ENCODE assay signal across 11 cellular contexts in genomic region chr1:247347395-247348222, GRCh38. TPM values are rescaled to one million over a fixed set of nuclear protein-coding genes. Genes with fewer than 3 reads are reported as not detected.
A peak's percentile ranks its signal among the peaks of the same experiment; 100 is the strongest.
DNase-seq lines count a peak whose midpoint lies in the region; TF ChIP-seq lines count a peak whose summit lies in the region.
"Had no signal": no experiment of that assay in that cellular context is flagged by ENCODE, and none has a peak within 500 bp of the region (broad histone marks: within the 10 kb centered on the region; RNA-seq: fewer than 3 reads in every experiment).

No MANE protein-coding gene starts in this region.

- TF ChIP-seq POLR2A in suprapubic skin (IDR thresholded peaks at IDR 0.05), result no peak

- no peak for DNase-seq in coronary artery (ENCODE audit: low spot score)
- no peak for DNase-seq in suprapubic skin (ENCODE audit: low spot score in 2 of 2)
- DNase-seq in cerebellum (ENCODE audit: low spot score), result no peak
- no peak for DNase-seq in NCI-H2227 (lab: John Stamatoyannopoulos, UW; ENCODE audit: unreplicated experiment)
- DNase-seq in SW 1271 (lab: John Stamatoyannopoulos, UW), result no peak
- DNase-seq: COR-L47, NCI-H446 had no signal

- 91% methylated on average over 31 of the region's 33 CpGs for WGBS in HUES64
- 25% methylated on average over 21 of the region's 33 CpGs for WGBS in suprapubic skin

- TF ChIP-seq EP300 in suprapubic skin (IDR thresholded peaks at IDR 0.05), result no peak

- peak overlapping the region; percentile 14; the same call in 1 of the 2 replicates for H3K4me3 ChIP-seq in HUES64 (ENCODE audit: low read length)
- H3K4me3 ChIP-seq in coronary artery, result peak overlapping the region; percentile 65
- peak overlapping the region; percentile 38; the same call in 1 of the 2 replicates for H3K4me3 ChIP-seq in iPS-20b (ENCODE audit: low read length)
- peak overlapping the region; percentile 4 for H3K4me3 ChIP-seq in suprapubic skin
- H3K4me3 ChIP-seq: lung had no signal

- no peak for TF ChIP-seq CTCF in coronary artery (IDR thresholded peaks at IDR 0.05)
- TF ChIP-seq CTCF in suprapubic skin (IDR thresholded peaks at IDR 0.05), result no peak

- H3K4me1 ChIP-seq in HUES64 (ENCODE audit: insufficient read depth, low read length) (no peaks in the 10 kb centered on the region), iPS-20b (ENCODE audit: insufficient read depth, low read length) (no peaks in the 10 kb centered on the region), suprapubic skin (peaks cover 7% of the 10 kb centered on the region)

- H3K9ac ChIP-seq in HUES64 (ENCODE audit: low read depth, low read length) (no peak overlapping the region), iPS-20b (ENCODE audit: low read depth, low read length) (no peak overlapping the region)

- no peaks in the 10 kb centered on the region for H3K36me3 ChIP-seq in HUES64 (ENCODE audit: insufficient read depth, low read length)
- no peaks in the 10 kb centered on the region for H3K36me3 ChIP-seq in iPS-20b (ENCODE audit: insufficient read depth, low read depth, low read length)
- no peaks in the 10 kb centered on the region for H3K36me3 ChIP-seq in suprapubic skin

- H3K27me3 ChIP-seq in HUES64 (ENCODE audit: insufficient read depth, low read length), result no peaks in the 10 kb centered on the region
- H3K27me3 ChIP-seq in iPS-20b (ENCODE audit: insufficient read depth, low read length), result no peaks in the 10 kb centered on the region
- H3K27me3 ChIP-seq in suprapubic skin, result peaks cover 4% of the 10 kb centered on the region

- peaks cover 6% of the 10 kb centered on the region; the same call in 1 of the 2 replicates for H3K9me3 ChIP-seq in HUES64 (ENCODE audit: insufficient read depth, low read depth, low read length)
- H3K9me3 ChIP-seq in iPS-20b (ENCODE audit: insufficient read depth, low read depth, low read length), result no peaks in the 10 kb centered on the region
- no peaks in the 10 kb centered on the region for H3K9me3 ChIP-seq in suprapubic skin

- H3K27ac ChIP-seq in HUES64 (ENCODE audit: low read depth, low read length) (no peak overlapping the region), coronary artery (no peak overlapping the region), iPS-20b (ENCODE audit: low read length) (no peak overlapping the region), suprapubic skin (no peak overlapping the region)
- H3K27ac ChIP-seq: VCaP had no signal

RNA-seq across cellular contexts. Expression of gene ZNF496, which starts 15.9 kb away (rescaled TPM):
- 28.7 TPM for polyA plus RNA-seq in HUES64 (2013, experiment 1 of 2)
- 32.9 TPM for polyA plus RNA-seq in HUES64 (2013, experiment 2 of 2)
- total RNA-seq in suprapubic skin, result 10 to 100 TPM; 17.5 to 45.7 (median 21.2) TPM
- 14.6 TPM for total RNA-seq in cerebellum

Comparison
In these comparisons a context has a peak if more than half of its experiments do, and no peak if none do; other contexts are left out.
1. H3K4me3 ChIP-seq: peak in every context shown above with its lines; median percentile 65 in coronary artery; 38 in iPS-20b; 14 in HUES64; 4 in suprapubic skin.